In genomic region chr2:177691177-177691576, GRCh38 we compare ENCODE assay signal across 1 cellular context.
TF ChIP-seq lines count a peak whose summit lies in the region.

No MANE protein-coding gene starts in this region.

TF ChIP-seq in GM23338, 12 proteins besides CTCF, POLR2A, EP300 and RAD21 (continued from another document):
- TF ChIP-seq ZNF462 (CRISPR knock-in tag; IDR thresholded peaks at IDR 0.05) (no peak), JUNB (IDR thresholded peaks at IDR 0.05; ENCODE audit: unreplicated experiment) (no peak), POLR2AphosphoS5 (IDR thresholded peaks at IDR 0.05; ENCODE audit: low read depth) (no peak), CREB1 (CRISPR knock-in tag; IDR thresholded peaks at IDR 0.05; ENCODE audit: low read depth) (no peak), NANOG (IDR thresholded peaks at IDR 0.05; ENCODE audit: borderline replicate concordance) (no peak)
TF ChIP-seq in GM23338: peak in this region for 0.
